ENCODE assay signal across 1 cellular context in the genomic region with DNA sequence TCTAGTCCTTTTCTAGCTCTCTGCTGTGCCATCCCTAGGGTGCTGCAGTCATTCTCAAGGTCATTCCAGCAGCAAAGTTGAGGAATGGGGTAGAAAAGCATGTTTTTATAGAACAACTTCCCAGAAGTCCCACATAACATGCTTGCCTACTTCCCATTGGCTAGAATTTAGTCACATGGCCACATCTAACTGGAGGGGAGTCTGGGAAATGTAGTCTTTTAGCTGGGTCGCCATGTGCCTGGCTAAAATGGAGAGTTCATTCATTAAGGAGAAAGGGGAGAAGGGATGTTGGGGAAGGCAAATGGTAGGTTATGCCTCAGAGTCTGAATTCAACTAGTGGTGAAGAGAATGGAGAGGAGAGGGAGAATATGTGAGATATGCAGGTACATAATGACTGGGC.
TF ChIP-seq lines count a peak whose summit lies in the region.

No MANE protein-coding gene starts in this region.

TF ChIP-seq in HEK293, 187 proteins besides CTCF, POLR2A, EP300 and RAD21 (continued from another document):
- TF ChIP-seq SP3 (tag by site-specific recombination; IDR thresholded peaks at IDR 0.05): 0 out of 2 replicates have a peak, but pooled peaks have one; percentile 11
